ENCODE assay signal across 8 cellular contexts in genomic region chr21:39313457-39314154, GRCh38. TPM values are rescaled to one million over a fixed set of nuclear protein-coding genes. Genes with fewer than 3 reads are reported as not detected.
DNase-seq lines count a peak whose midpoint lies in the region; ATAC-seq and TF ChIP-seq lines count a peak whose summit lies in the region.

TSS of gene BRWD1 (minus strand) at chr21:39313632. CDS start at chr21:39313491, 141 bp downstream.

- peak within 1 kb of the TSS; percentile 86 to 96 (median 91) for H3K4me3 Mint-ChIP-seq in immature natural killer cell

- H3K4me1 ChIP-seq in breast epithelium = peaks cover 0 to 3% of the 10 kb centered on the region in 2 donors

- H3K4me1 Mint-ChIP-seq in immature natural killer cell = peaks cover 27 to 33% of the 10 kb centered on the region in 2 donors

- TF ChIP-seq CTCF in WERI-Rb-1 (IDR thresholded peaks at IDR 0.05; ENCODE audit: low read depth, low read length) (peak; percentile 61), breast epithelium (IDR thresholded peaks at IDR 0.05) (no peak)

- ATAC-seq in HG02970 (IDR thresholded peaks at IDR 0.05; ENCODE audit: low FRiP score, unreplicated experiment) = peak; percentile 51

- intact Hi-C loops in breast epithelium (cut with DNase I; ENCODE audit: low total_unique reads) = no loop called here

- H3K9me3 Mint-ChIP-seq in immature natural killer cell = peaks cover 0 to 2% (median 0%) of the 10 kb centered on the region in 6 donors

- H3K36me3 Mint-ChIP-seq in immature natural killer cell = peaks cover 0 to 4% (median 0%) of the 10 kb centered on the region in 3 donors

- H3K27ac Mint-ChIP-seq in immature natural killer cell = peak within 1 kb of the TSS; percentile 88 to 95 (median 92)

- H3K9me3 ChIP-seq in WERI-Rb-1 (ENCODE audit: severe bottlenecking) (no peaks in the 10 kb centered on the region), breast epithelium (no peaks in the 10 kb centered on the region)

- H3K36me3 ChIP-seq in WERI-Rb-1 (peaks cover 29% of the 10 kb centered on the region), breast epithelium (no peaks in the 10 kb centered on the region)

- H3K4me3 ChIP-seq in WERI-Rb-1 (ENCODE audit: low read depth, low read length) = peak within 1 kb of the TSS; percentile 90
- H3K4me3 ChIP-seq in breast epithelium = peak within 1 kb of the TSS; percentile 84 to 96 (median 86)

- H3K27me3 ChIP-seq in WERI-Rb-1 (ENCODE audit: insufficient read depth, low read depth, severe bottlenecking) = no peaks in the 10 kb centered on the region
- no peaks in the 10 kb centered on the region for H3K27me3 ChIP-seq in breast epithelium

- TF ChIP-seq POLR2A in breast epithelium (IDR thresholded peaks at IDR 0.05) = peak; percentile 56

- H3K27ac ChIP-seq in WERI-Rb-1 (peak within 1 kb of the TSS; percentile 99), breast epithelium (peak within 1 kb of the TSS; percentile 95 to 96)

- DNase-seq in NCI-H2081 (lab: John Stamatoyannopoulos, UW) (peak; percentile 78 to 88), NCI-H2081 treated with DMSO at 0.1 percent for 48 hours (lab: John Stamatoyannopoulos, UW) (no peak), NCI-H2171 (lab: John Stamatoyannopoulos, UW) (peak; percentile 95), WERI-Rb-1 (peak; percentile 93), breast epithelium (ENCODE audit: low spot score in 2 of 2) (peak; percentile 53 to 68), immature natural killer cell (peak; percentile 83 to 91 (median 90)), smooth muscle cell of the brain vasculature (ENCODE audit: low read depth, low spot score) (peak; percentile 52)

- peaks cover 16 to 33% (median 16%) of the 10 kb centered on the region in 3 donors for H3K27me3 Mint-ChIP-seq in immature natural killer cell (ENCODE audit: low read depth in 3 of 3)

RNA-seq across cellular contexts. Expression of gene BRWD1, which starts in this region (rescaled TPM):
- 100 to 1,000 TPM in 2 of 3 donors, 10 to 100 TPM in 1; 65.4 to 128 (median 105) TPM for total RNA-seq in breast epithelium
- polyA plus RNA-seq in immature natural killer cell = 10 to 100 TPM; 28.3 to 73.3 (median 34.1) TPM
